In the genomic region with DNA sequence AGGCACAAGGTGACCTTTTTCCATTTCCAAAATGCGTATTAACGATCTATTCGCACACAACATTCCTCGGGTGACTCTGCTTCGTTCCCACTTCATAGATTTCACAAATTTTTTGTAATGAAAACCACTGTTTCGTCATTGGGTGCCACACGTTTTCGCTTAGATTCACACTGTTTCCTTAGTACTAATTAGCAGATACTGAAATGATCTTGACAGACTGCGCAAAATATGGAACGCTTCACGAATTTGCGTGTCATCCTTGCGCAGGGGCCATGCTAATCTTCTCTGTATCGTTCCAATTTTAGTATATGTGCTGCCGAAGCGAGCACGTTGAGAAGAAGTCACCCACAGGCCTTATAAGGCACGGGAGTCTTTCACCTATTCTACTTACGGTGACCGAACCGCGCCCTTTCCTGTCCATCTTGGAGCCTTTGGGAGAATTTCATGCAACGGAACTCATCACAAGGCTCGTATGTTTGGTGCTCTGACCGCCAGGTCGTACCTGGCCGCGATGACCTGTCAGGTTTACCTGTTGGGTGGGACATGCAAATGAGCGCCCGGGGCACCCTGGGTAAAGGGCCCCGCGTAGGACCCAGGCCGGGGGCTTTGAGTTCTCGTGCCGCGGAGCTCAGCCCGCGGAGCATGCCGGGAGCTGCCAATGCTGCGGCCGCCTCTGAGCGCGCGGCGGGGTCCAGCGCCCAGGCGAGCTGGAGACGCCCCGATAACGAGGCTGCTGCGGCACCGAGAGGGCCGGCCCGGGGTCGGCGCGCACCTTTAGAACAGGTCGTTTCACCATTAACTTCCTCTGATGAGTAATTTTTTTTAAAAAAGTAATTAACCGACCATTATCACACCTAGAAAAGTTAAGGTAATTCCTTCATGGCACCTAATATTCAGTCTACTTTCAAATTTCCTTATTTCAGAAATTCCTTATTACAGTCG, we compare ENCODE assay signal across 8 cellular contexts. TPM values are rescaled to one million over a fixed set of nuclear protein-coding genes. Genes with fewer than 3 reads are reported as not detected.
DNase-seq lines count a peak whose midpoint lies in the region; ATAC-seq lines count a peak whose summit lies in the region.

A gene (minus strand): TSS at position 329 of the 942 bp plus-strand sequence.

- H3K27ac ChIP-seq in CD4-positive, alpha-beta memory T cell (ENCODE audit: low read depth, low read length), result peak within 1 kb of the TSS; percentile 94
- no peak within 1 kb of the TSS for H3K27ac ChIP-seq in mesendoderm (ENCODE audit: low read depth, low read length)

- peak; percentile 89 to 95 (median 94) for DNase-seq in CD4-positive, alpha-beta memory T cell
- DNase-seq in HK-2 (ENCODE audit: unreplicated experiment), result peak; percentile 89
- DNase-seq in NCI-H82 treated with DMSO at 0.1 percent for 48 hours (lab: John Stamatoyannopoulos, UW; ENCODE audit: unreplicated experiment), result peak; percentile 56
- peak; percentile 57 to 83 (median 72) for DNase-seq in activated CD8-positive, alpha-beta memory T cell treated with anti-CD3 and anti-CD28 coated beads for 48 hours (ENCODE audit: low read depth in 2 of 3, low spot score in 2 of 3)
- DNase-seq in effector memory CD8-positive, alpha-beta T cell, result peak; percentile 72 to 76 (median 76)
- DNase-seq in mesendoderm, result peak; percentile 93
- peak; percentile 67 for DNase-seq in stimulated activated CD8-positive, alpha-beta memory T cell treated with anti-CD3 and anti-CD28 coated beads, Interleukin-12 subunit alpha, Interleukin-12 subunit beta, amount 100 ng/mL, for 4 hours (ENCODE audit: low read depth)

- H3K4me3 Mint-ChIP-seq in CD4-positive, alpha-beta memory T cell, result peak within 1 kb of the TSS; percentile 90 to 96 (median 93)
- H3K4me3 Mint-ChIP-seq in effector memory CD8-positive, alpha-beta T cell, result peak within 1 kb of the TSS; percentile 84 to 92

- no peaks in the 10 kb centered on the region for H3K79me2 ChIP-seq in mesendoderm (ENCODE audit: control insufficient read depth, insufficient read depth, low read length)

- H3K27ac Mint-ChIP-seq in CD4-positive, alpha-beta memory T cell, result peak within 1 kb of the TSS; percentile 96 to 100 (median 99)
- H3K27ac Mint-ChIP-seq in effector memory CD8-positive, alpha-beta T cell, result peak within 1 kb of the TSS; percentile 98 to 99

- H3K9me3 ChIP-seq in CD4-positive, alpha-beta memory T cell (ENCODE audit: control insufficient read depth in 1 of 2, low read length in 2 of 2), result no peaks in the 10 kb centered on the region

- no peaks in the 10 kb centered on the region for H3K36me3 ChIP-seq in CD4-positive, alpha-beta memory T cell (ENCODE audit: insufficient read depth, low read length)
- H3K36me3 ChIP-seq in mesendoderm (ENCODE audit: control insufficient read depth, insufficient read depth, low read length), result no peaks in the 10 kb centered on the region

- intact Hi-C loops in CD4-positive, alpha-beta memory T cell (cut with micrococcal nuclease), result loop anchor here (1.0 to 2.0 kb wide), 7 partner anchors 49 to 994 kb away; a partner anchor contains a TSS

- H3K27me3 ChIP-seq in CD4-positive, alpha-beta memory T cell (ENCODE audit: insufficient read depth, low read length), result no peaks in the 10 kb centered on the region
- no peaks in the 10 kb centered on the region for H3K27me3 ChIP-seq in mesendoderm (ENCODE audit: insufficient read depth, low read length, poor library complexity)

- H2BK15ac ChIP-seq in mesendoderm (replicated peaks; ENCODE audit: low read depth), result no peak within 1 kb of the TSS

- POLR2A ChIA-PET in CD4-positive, alpha-beta memory T cell (lab: Charles Lee; ENCODE audit: partially characterized antibody), result interaction anchor here (0.6 to 3.0 kb wide), 8 partner anchors 49 to 1609 kb away, joined by 3 to 56 read pairs (median 4); a partner anchor contains a TSS

- no peaks in the 10 kb centered on the region for H3K79me1 ChIP-seq in mesendoderm (ENCODE audit: low read length)

- peaks cover 0 to 5% (median 0%) of the 10 kb centered on the region in 8 donors for H3K9me3 Mint-ChIP-seq in CD4-positive, alpha-beta memory T cell
- peaks cover 0 to 3% of the 10 kb centered on the region in 2 donors for H3K9me3 Mint-ChIP-seq in effector memory CD8-positive, alpha-beta T cell

- H3K4ac ChIP-seq in mesendoderm (ENCODE audit: low read depth, low read length), result no peak within 1 kb of the TSS

- peak within 1 kb of the TSS; percentile 87 for H3K18ac ChIP-seq in mesendoderm (ENCODE audit: low read length)

- no peak within 1 kb of the TSS for H4K8ac ChIP-seq in mesendoderm (ENCODE audit: low read depth, low read length)

- H3K36me3 Mint-ChIP-seq in CD4-positive, alpha-beta memory T cell, result peaks cover 0 to 25% of the 10 kb centered on the region in 2 donors
- H3K36me3 Mint-ChIP-seq in effector memory CD8-positive, alpha-beta T cell (ENCODE audit: insufficient read depth), result peaks cover 41% of the 10 kb centered on the region

- WGBS in mesendoderm (ENCODE audit: extremely low coverage, insufficient coverage, low lambda C conversion rate), result no CpG with 5 or more reads among the region's 60 CpGs

- peak; percentile 64 for ATAC-seq in GM19463 (IDR thresholded peaks at IDR 0.05; ENCODE audit: unreplicated experiment)
- peak; percentile 83 for ATAC-seq in effector memory CD8-positive, alpha-beta T cell (replicated peaks)

- H3K27me3 Mint-ChIP-seq in CD4-positive, alpha-beta memory T cell, result peaks cover 0 to 2% of the 10 kb centered on the region in 2 donors
- peaks cover 5 to 8% of the 10 kb centered on the region in 2 donors for H3K27me3 Mint-ChIP-seq in effector memory CD8-positive, alpha-beta T cell

- peaks cover 23% of the 10 kb centered on the region for H3K4me1 ChIP-seq in CD4-positive, alpha-beta memory T cell (ENCODE audit: insufficient read depth, low read length)
- H3K4me1 ChIP-seq in mesendoderm (ENCODE audit: control insufficient read depth, low read depth, low read length), result no peaks in the 10 kb centered on the region

- CTCF ChIA-PET in CD4-positive, alpha-beta memory T cell (lab: Charles Lee; ENCODE audit: partially characterized antibody), result interaction anchor here (0.6 to 1.7 kb wide), 5 partner anchors 47 to 130 kb away, joined by 4 to 9 read pairs (median 6); a partner anchor contains a TSS

- peak within 1 kb of the TSS; percentile 61 for H3K9ac ChIP-seq in mesendoderm (ENCODE audit: low read length)

- no peak within 1 kb of the TSS for H2BK120ac ChIP-seq in mesendoderm (ENCODE audit: low read depth, low read length)

- H2AK5ac ChIP-seq in mesendoderm (ENCODE audit: low read length), result no peak within 1 kb of the TSS

- H3K4me3 ChIP-seq in CD4-positive, alpha-beta memory T cell (ENCODE audit: low read length in 2 of 2), result peak within 1 kb of the TSS; percentile 50 to 68
- peak within 1 kb of the TSS; percentile 78 for H3K4me3 ChIP-seq in mesendoderm (ENCODE audit: low read length)

- H4K5ac ChIP-seq in mesendoderm (ENCODE audit: low read length), result no peak within 1 kb of the TSS

- peak within 1 kb of the TSS; percentile 76 for H3K56ac ChIP-seq in mesendoderm (ENCODE audit: low read length)

- H3K4me1 Mint-ChIP-seq in CD4-positive, alpha-beta memory T cell, result peaks cover 22 to 41% (median 28%) of the 10 kb centered on the region in 4 donors
- peaks cover 20 to 30% of the 10 kb centered on the region in 2 donors for H3K4me1 Mint-ChIP-seq in effector memory CD8-positive, alpha-beta T cell (ENCODE audit: low read depth in 2 of 2)

- H3K23ac ChIP-seq in mesendoderm (ENCODE audit: low read length), result no peak within 1 kb of the TSS

- peak within 1 kb of the TSS; percentile 84 for H3K4me2 ChIP-seq in mesendoderm (ENCODE audit: low read length)

- H2BK5ac ChIP-seq in mesendoderm (ENCODE audit: low read length), result peak within 1 kb of the TSS; percentile 39

RNA-seq across cellular contexts. Expression of the gene that starts here (rescaled TPM):
- total RNA-seq in CD4-positive, alpha-beta memory T cell, result not detected
- not detected for polyA plus RNA-seq in CD4-positive, alpha-beta memory T cell
- not detected for polyA plus RNA-seq in mesendoderm (2013, experiment 1 of 2)
- polyA plus RNA-seq in mesendoderm (2013, experiment 2 of 2), result not detected

Comparison
In these comparisons a context has a peak if more than half of its experiments do, and no peak if none do; other contexts are left out.
1. Peak in DNase-seq, H3K4me3 ChIP-seq and H3K27ac ChIP-seq in CD4-positive, alpha-beta memory T cell; RNA of the gene not detected or under 1 TPM.